ENCODE assay signal across 14 cellular contexts in the genomic region with DNA sequence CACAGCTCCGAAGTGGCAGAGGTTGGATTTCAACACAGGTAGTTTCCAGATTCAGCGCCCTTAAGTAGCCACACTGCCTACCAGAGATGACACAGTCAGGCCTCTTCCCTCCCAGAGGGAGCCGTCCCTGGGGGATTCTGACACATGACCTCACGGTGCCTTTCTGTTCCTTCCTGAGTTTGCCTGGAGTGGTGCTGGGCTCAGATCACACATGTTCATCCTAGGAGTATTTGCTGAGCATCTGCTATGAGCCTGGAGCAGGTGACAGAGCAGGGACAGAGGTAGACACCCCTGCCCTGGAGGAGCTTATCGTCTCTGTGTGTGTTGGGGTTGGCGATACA.
DNase-seq lines count a peak whose midpoint lies in the region; ATAC-seq, FAIRE-seq and TF ChIP-seq lines count a peak whose summit lies in the region.
"Had no signal": no experiment of that assay in that cellular context is flagged by ENCODE, and none has a peak within 500 bp of the region (broad histone marks: within the 10 kb centered on the region; RNA-seq: fewer than 3 reads in every experiment).

No MANE protein-coding gene starts in this region.

- no TSS peak for BruUV-seq in HCT116 (replicated peaks; lab: Mats Ljungman, UMichigan)

- peak overlapping the region; percentile 62 for H3K27ac Mint-ChIP-seq in stimulated activated naive B cell treated with anti-CD40 and anti-IgM and Interleukin-4, amounts not matched to agents 10 μg/mL and 1 μg/mL and 100 μg/mL, for 72 hours
- H3K27ac Mint-ChIP-seq: T-helper 2 cell treated with Interferon-gamma antibody and Interleukin-4, amounts not matched to agents 5 μg/mL and 100 μg/mL, for 36 hours had no signal

- H3K4me3 ChIP-seq in HCT116 (replicated peaks in 1 of 2; ENCODE audit: low read depth in 1 of 2, low read length in 2 of 2) (peak overlapping the region in 1 of 2 experiments; percentile 47; a peak in 2 of 4 replicates), kidney (ENCODE audit: low read length in 2 of 2) (no peak overlapping the region)
- H3K4me3 ChIP-seq: mucosa of descending colon, transverse colon had no signal

- H3K27me3 Mint-ChIP-seq in stimulated activated naive B cell treated with anti-CD40 and anti-IgM and Interleukin-4, amounts not matched to agents 10 μg/mL and 1 μg/mL and 100 μg/mL, for 72 hours = peaks cover 23 to 32% of the 10 kb centered on the region in 2 donors

- intact Hi-C loops in HCT116 (cut with micrococcal nuclease) = loop anchor here (10.0 kb wide), 2 partner anchors 58 to 122 kb away; partner anchors contain the start of gene GSE1
- intact Hi-C loops in kidney (cut with DNase I) = no loop called here

- H3K4me2 ChIP-seq in HCT116 (ENCODE audit: low read length) = peak overlapping the region; percentile 80

- H4K20me1 ChIP-seq in HCT116 (ENCODE audit: insufficient read depth) = no peaks in the 10 kb centered on the region

- no peak for TF ChIP-seq POLR2A in HCT116 (IDR thresholded peaks at IDR 0.05; ENCODE audit: borderline replicate concordance, extremely low read depth, insufficient read depth, insufficient read length)

- H2AFZ ChIP-seq in HCT116 (ENCODE audit: low read depth, low read length, poor library complexity, severe bottlenecking) = no peak overlapping the region

- no peak for TF ChIP-seq RAD21 in HCT116 (IDR thresholded peaks at IDR 0.05; ENCODE audit: low read depth)

- H3K9me3 ChIP-seq in HCT116 (ENCODE audit: control insufficient read depth in 1 of 2, insufficient read depth in 1 of 2, low read depth in 1 of 2, low read length in 2 of 2) (no peaks in the 10 kb centered on the region), kidney (ENCODE audit: control insufficient read depth in 1 of 2, low read length in 2 of 2) (no peaks in the 10 kb centered on the region)
- H3K9me3 ChIP-seq: mucosa of descending colon, transverse colon had no signal

- CTCF ChIA-PET in HCT116 (lab: Charles Lee) = interaction anchor here (1.2 to 3.8 kb wide), 7 partner anchors 9 to 123 kb away, joined by 3 to 33 read pairs (median 30); partner anchors contain the start of gene GSE1

- H3K27ac ChIP-seq in HCT116 (ENCODE audit: low read depth, low read length) = no peak overlapping the region
- peak overlapping the region; percentile 47 for H3K27ac ChIP-seq in VCaP
- H3K27ac ChIP-seq in kidney (ENCODE audit: low read depth in 2 of 2, low read length in 2 of 2) = peak overlapping the region; percentile 47 to 56

- H3K36me3 Mint-ChIP-seq in stimulated activated naive B cell treated with anti-CD40 and anti-IgM and Interleukin-4, amounts not matched to agents 10 μg/mL and 1 μg/mL and 100 μg/mL, for 72 hours = no peaks in the 10 kb centered on the region
- H3K36me3 Mint-ChIP-seq: CD8-positive, alpha-beta T cell had no signal

- H3K27me3 ChIP-seq in HCT116 (ENCODE audit: insufficient read depth, low read length) = no peaks in the 10 kb centered on the region
- H3K27me3 ChIP-seq: transverse colon had no signal

- POLR2A ChIA-PET in HCT116 (lab: Charles Lee) = interaction anchor here (1.1 kb wide), 1 partner anchor 120 kb away, joined by 3 read pairs; the partner anchor contains the start of gene GSE1

- RAD21 ChIA-PET in HCT116 (lab: Charles Lee; ENCODE audit: low non-redundant PET in 1 of 2, low total read pairs in 2 of 2, uncharacterized antibody in 2 of 2, unreplicated experiment in 2 of 2) = interaction anchor here (1.0 to 3.0 kb wide), 4 partner anchors 22 to 118 kb away, joined by 3 to 13 read pairs (median 10); no protein-coding TSS in a partner anchor

- no peaks in the 10 kb centered on the region for H3K9me2 ChIP-seq in HCT116 (ENCODE audit: insufficient read depth)

- DNase-seq in HCT116 (ENCODE audit: low read depth, low spot score) (no peak), kidney (no peak), dermis blood vessel endothelial cell (no peak), NCI-H774 (lab: John Stamatoyannopoulos, UW) (no peak)
- peak; percentile 19 for DNase-seq in stimulated activated naive B cell treated with anti-CD40 and anti-IgM and Interleukin-4, amounts not matched to agents 10 μg/mL and 1 μg/mL and 100 μg/mL, for 72 hours
- DNase-seq: NCI-H187, NCI-H82, SHP77 had no signal

- H3K9me3 Mint-ChIP-seq in stimulated activated naive B cell treated with anti-CD40 and anti-IgM and Interleukin-4, amounts not matched to agents 10 μg/mL and 1 μg/mL and 100 μg/mL, for 72 hours = no peaks in the 10 kb centered on the region
- H3K9me3 Mint-ChIP-seq: CD8-positive, alpha-beta T cell; T-helper 2 cell treated with Interferon-gamma antibody and Interleukin-4, amounts not matched to agents 5 μg/mL and 100 μg/mL, for 36 hours had no signal

- no peak for FAIRE-seq in kidney (lab: Jason Lieb, UNC)

- no peaks in the 10 kb centered on the region for H3K36me3 ChIP-seq in HCT116 (ENCODE audit: control insufficient read depth in 1 of 2, insufficient read depth in 2 of 2, low read length in 2 of 2)
- no peaks in the 10 kb centered on the region for H3K36me3 ChIP-seq in kidney (ENCODE audit: control insufficient read depth in 1 of 2, insufficient read depth in 2 of 2, low read length in 2 of 2)
- H3K36me3 ChIP-seq: transverse colon had no signal

- H3K4me1 ChIP-seq in HCT116 (ENCODE audit: control insufficient read depth in 1 of 2, insufficient read depth in 2 of 2, low read length in 2 of 2) (peaks cover 22 to 25% of the 10 kb centered on the region in 2 experiments), kidney (ENCODE audit: control insufficient read depth in 1 of 2, insufficient read depth in 1 of 2, low read depth in 1 of 2, low read length in 2 of 2) (peaks cover 21 to 23% of the 10 kb centered on the region in 2 donors)

- TF ChIP-seq CTCF in HCT116 (IDR thresholded peaks at IDR 0.05 in 2 of 3, conservative IDR thresholded peaks at IDR 0.05 in 1 of 3; ENCODE audit: borderline replicate concordance in 1 of 3, insufficient read depth in 1 of 3, low read depth in 2 of 3, low read length in 2 of 3) = no peak
- TF ChIP-seq CTCF in VCaP (conservative IDR thresholded peaks at IDR 0.05) = no peak
- no peak for TF ChIP-seq CTCF in kidney (IDR thresholded peaks at IDR 0.05; ENCODE audit: borderline replicate concordance, extremely low read depth, insufficient read depth)

- peaks cover 9 to 15% of the 10 kb centered on the region in 2 donors for H3K4me1 Mint-ChIP-seq in stimulated activated naive B cell treated with anti-CD40 and anti-IgM and Interleukin-4, amounts not matched to agents 10 μg/mL and 1 μg/mL and 100 μg/mL, for 72 hours

- H3K9ac ChIP-seq in HCT116 (ENCODE audit: low read length) (peak overlapping the region; percentile 36), kidney (ENCODE audit: low read length in 2 of 2) (no peak overlapping the region)

- ATAC-seq in HCT116 (peak; percentile 1; the same call in 1 of the 2 replicates), HG03521 (IDR thresholded peaks at IDR 0.05; ENCODE audit: unreplicated experiment) (no peak)
- ATAC-seq in stimulated activated naive B cell treated with anti-CD40 and anti-IgM and Interleukin-4, amounts not matched to agents 10 μg/mL and 1 μg/mL and 100 μg/mL, for 72 hours (replicated peaks) = peak; percentile 57 to 76

- H3K4me3 Mint-ChIP-seq in stimulated activated naive B cell treated with anti-CD40 and anti-IgM and Interleukin-4, amounts not matched to agents 10 μg/mL and 1 μg/mL and 100 μg/mL, for 72 hours = no peak overlapping the region
- H3K4me3 Mint-ChIP-seq: T-helper 2 cell treated with Interferon-gamma antibody and Interleukin-4, amounts not matched to agents 5 μg/mL and 100 μg/mL, for 36 hours had no signal

- no peaks in the 10 kb centered on the region for H3K79me2 ChIP-seq in HCT116 (ENCODE audit: insufficient read depth, low read length)

TF ChIP-seq in HCT116, 20 proteins besides CTCF, POLR2A, EP300 and RAD21 (continues in another document):
- TF ChIP-seq, protein P1, sequence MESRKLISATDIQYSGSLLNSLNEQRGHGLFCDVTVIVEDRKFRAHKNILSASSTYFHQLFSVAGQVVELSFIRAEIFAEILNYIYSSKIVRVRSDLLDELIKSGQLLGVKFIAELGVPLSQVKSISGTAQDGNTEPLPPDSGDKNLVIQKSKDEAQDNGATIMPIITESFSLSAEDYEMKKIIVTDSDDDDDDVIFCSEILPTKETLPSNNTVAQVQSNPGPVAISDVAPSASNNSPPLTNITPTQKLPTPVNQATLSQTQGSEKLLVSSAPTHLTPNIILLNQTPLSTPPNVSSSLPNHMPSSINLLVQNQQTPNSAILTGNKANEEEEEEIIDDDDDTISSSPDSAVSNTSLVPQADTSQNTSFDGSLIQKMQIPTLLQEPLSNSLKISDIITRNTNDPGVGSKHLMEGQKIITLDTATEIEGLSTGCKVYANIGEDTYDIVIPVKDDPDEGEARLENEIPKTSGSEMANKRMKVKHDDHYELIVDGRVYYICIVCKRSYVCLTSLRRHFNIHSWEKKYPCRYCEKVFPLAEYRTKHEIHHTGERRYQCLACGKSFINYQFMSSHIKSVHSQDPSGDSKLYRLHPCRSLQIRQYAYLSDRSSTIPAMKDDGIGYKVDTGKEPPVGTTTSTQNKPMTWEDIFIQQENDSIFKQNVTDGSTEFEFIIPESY (IDR thresholded peaks at IDR 0.05; ENCODE audit: extremely low read depth, insufficient replicate concordance, low read length) = no peak
- no peak for TF ChIP-seq ZFX (IDR thresholded peaks at IDR 0.05)
- no peak for TF ChIP-seq TCF7L2 (IDR thresholded peaks at IDR 0.05; ENCODE audit: borderline replicate concordance, extremely low read depth, insufficient read depth, insufficient read length)
- TF ChIP-seq ELF1 (IDR thresholded peaks at IDR 0.05; ENCODE audit: borderline replicate concordance, low read depth) = no peak
- no peak for TF ChIP-seq FOSL1 (IDR thresholded peaks at IDR 0.05; ENCODE audit: low read depth)
- no peak for TF ChIP-seq EZH2phosphoT487 (IDR thresholded peaks at IDR 0.05; ENCODE audit: borderline replicate concordance)
- no peak for TF ChIP-seq SIN3A (IDR thresholded peaks at IDR 0.05; ENCODE audit: low read depth)
